Comparison of ENCODE assay signal across 8 cellular contexts in genomic region chr3:19931180-19931692, GRCh38. TPM values are rescaled to one million over a fixed set of nuclear protein-coding genes. Genes with fewer than 3 reads are reported as not detected.
DNase-seq lines count a peak whose midpoint lies in the region; ATAC-seq, FAIRE-seq and TF ChIP-seq lines count a peak whose summit lies in the region.

No MANE protein-coding gene starts in this region.

- H3K4me2 ChIP-seq in Loucy (ENCODE audit: low read depth, low read length, poor library complexity, severe bottlenecking) = peak overlapping the region; percentile 51

- H3K27me3 ChIP-seq in Loucy (ENCODE audit: insufficient read depth, low read length, poor library complexity, severe bottlenecking) = no peaks in the 10 kb centered on the region

- H3K36me3 ChIP-seq in Loucy (ENCODE audit: insufficient read depth, low read length) = no peaks in the 10 kb centered on the region

- FAIRE-seq in frontal cortex (lab: Jason Lieb, UNC) = no peak

- no peak for TF ChIP-seq CTCF in Loucy (conservative IDR thresholded peaks at IDR 0.05; ENCODE audit: low read length)
- TF ChIP-seq CTCF in omental fat pad (IDR thresholded peaks at IDR 0.05) = no peak

- no peaks in the 10 kb centered on the region for H3K9me2 ChIP-seq in Loucy (replicated peaks; ENCODE audit: low read depth, low read length)

- H3K9ac ChIP-seq in Loucy (ENCODE audit: low read depth, low read length, poor library complexity, severe bottlenecking) = no peak overlapping the region

- no peaks in the 10 kb centered on the region for H3K79me2 ChIP-seq in Loucy (ENCODE audit: insufficient read depth, low read length)

- no peaks in the 10 kb centered on the region for H3F3A ChIP-seq in Loucy (ENCODE audit: low read depth)

- H3K4me1 ChIP-seq in Loucy (ENCODE audit: insufficient read depth, low read length, poor library complexity, severe bottlenecking) = peaks cover 18% of the 10 kb centered on the region

- H4K20me1 ChIP-seq in Loucy (ENCODE audit: insufficient read depth, low read length, poor library complexity, severe bottlenecking) = no peaks in the 10 kb centered on the region

- ATAC-seq in GM18519 (IDR thresholded peaks at IDR 0.05; ENCODE audit: low FRiP score, unreplicated experiment) = peak; percentile 62
- peak; percentile 87 for ATAC-seq in GM21619 (IDR thresholded peaks at IDR 0.05; ENCODE audit: unreplicated experiment)
- no peak for ATAC-seq in omental fat pad (ENCODE audit: low FRiP score)

- H3K4me3 ChIP-seq in Loucy (ENCODE audit: low read length, poor library complexity, severe bottlenecking) = peak overlapping the region; percentile 11

- H3K9me3 ChIP-seq in Loucy (ENCODE audit: insufficient read depth, low read depth, low read length) = no peaks in the 10 kb centered on the region

- DNase-seq in inferior parietal cortex (ENCODE audit: extremely low spot score) (peak; percentile 17), frontal cortex (ENCODE audit: low spot score in 2 of 2) (no peak), omental fat pad (ENCODE audit: low spot score) (no peak), NCI-H1930 (lab: John Stamatoyannopoulos, UW) (no peak), mesenteric fat pad (ENCODE audit: low spot score) (no peak)

- H2AFZ ChIP-seq in Loucy (ENCODE audit: low read length) = no peak overlapping the region

RNA-seq across cellular contexts. Expression of gene EFHB, which starts 2.8 kb away (rescaled TPM):
- total RNA-seq in frontal cortex = 0.41 TPM
- 1 to 10 TPM in 2 of 4 donors, under 1 TPM in 1, not detected in 1; 0.44 to 1.6 (median 1.1) TPM for total RNA-seq in omental fat pad
- total RNA-seq in mesenteric fat pad = 1.3 TPM

RNA-seq across cellular contexts. Expression of gene RAB5A, which starts 15.7 kb away (rescaled TPM):
- total RNA-seq in frontal cortex = 74.2 TPM
- 10 to 100 TPM; 65.7 to 96.8 (median 85.8) TPM for total RNA-seq in omental fat pad
- total RNA-seq in mesenteric fat pad = 70.3 TPM
